ENCODE assay signal across 1 cellular context in the genomic region with DNA sequence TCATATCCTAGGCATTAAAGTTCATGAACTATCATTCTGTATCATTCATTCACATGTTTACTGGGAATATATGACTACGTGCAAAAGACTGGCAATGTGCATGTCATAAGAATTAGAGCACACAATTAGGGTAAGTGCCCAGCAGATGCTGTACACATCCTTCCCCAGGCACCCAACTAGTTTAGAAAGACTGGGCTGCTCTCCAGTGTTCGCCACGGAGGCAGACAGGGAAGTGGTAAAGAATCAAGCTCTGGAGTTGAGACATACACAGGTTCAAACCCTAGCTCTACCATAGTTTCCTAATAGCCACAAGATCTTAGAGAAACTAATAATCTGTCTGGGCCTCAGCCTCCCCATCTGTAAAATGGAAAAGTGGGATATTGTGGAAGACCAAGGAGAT.
TF ChIP-seq lines count a peak whose summit lies in the region.

No MANE protein-coding gene starts in this region.

TF ChIP-seq in GM12878, 131 proteins besides CTCF, POLR2A, EP300 and RAD21:
- TF ChIP-seq SREBF2 (IDR thresholded peaks at IDR 0.05; ENCODE audit: low read length) (no peak), NFXL1 (IDR thresholded peaks at IDR 0.05; ENCODE audit: borderline replicate concordance) (no peak), EED (IDR thresholded peaks at IDR 0.05; ENCODE audit: low read depth) (no peak), ZNF217 (IDR thresholded peaks at IDR 0.05) (no peak), BRCA1 (IDR thresholded peaks at IDR 0.05; ENCODE audit: low read depth, low read length) (no peak), SMARCA5 (IDR thresholded peaks at IDR 0.05) (no peak), STAT1 (conservative IDR thresholded peaks at IDR 0.05) (no peak), ZSCAN29 (IDR thresholded peaks at IDR 0.05) (no peak), RAD51 (IDR thresholded peaks at IDR 0.05) (no peak), RFX5 (IDR thresholded peaks at IDR 0.05; ENCODE audit: low read depth, low read length) (no peak), PML (IDR thresholded peaks at IDR 0.05; ENCODE audit: low read length) (no peak), MEF2B (IDR thresholded peaks at IDR 0.05; ENCODE audit: partially characterized antibody, poor library complexity, severe bottlenecking) (no peak), SIN3A (IDR thresholded peaks at IDR 0.05; ENCODE audit: low read depth, low read length) (no peak)
- TF ChIP-seq, protein P1, sequence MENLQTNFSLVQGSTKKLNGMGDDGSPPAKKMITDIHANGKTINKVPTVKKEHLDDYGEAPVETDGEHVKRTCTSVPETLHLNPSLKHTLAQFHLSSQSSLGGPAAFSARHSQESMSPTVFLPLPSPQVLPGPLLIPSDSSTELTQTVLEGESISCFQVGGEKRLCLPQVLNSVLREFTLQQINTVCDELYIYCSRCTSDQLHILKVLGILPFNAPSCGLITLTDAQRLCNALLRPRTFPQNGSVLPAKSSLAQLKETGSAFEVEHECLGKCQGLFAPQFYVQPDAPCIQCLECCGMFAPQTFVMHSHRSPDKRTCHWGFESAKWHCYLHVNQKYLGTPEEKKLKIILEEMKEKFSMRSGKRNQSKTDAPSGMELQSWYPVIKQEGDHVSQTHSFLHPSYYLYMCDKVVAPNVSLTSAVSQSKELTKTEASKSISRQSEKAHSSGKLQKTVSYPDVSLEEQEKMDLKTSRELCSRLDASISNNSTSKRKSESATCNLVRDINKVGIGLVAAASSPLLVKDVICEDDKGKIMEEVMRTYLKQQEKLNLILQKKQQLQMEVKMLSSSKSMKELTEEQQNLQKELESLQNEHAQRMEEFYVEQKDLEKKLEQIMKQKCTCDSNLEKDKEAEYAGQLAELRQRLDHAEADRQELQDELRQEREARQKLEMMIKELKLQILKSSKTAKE (IDR thresholded peaks at IDR 0.05; ENCODE audit: low read depth, poor library complexity, severe bottlenecking) = no peak
- TF ChIP-seq, protein P2, sequence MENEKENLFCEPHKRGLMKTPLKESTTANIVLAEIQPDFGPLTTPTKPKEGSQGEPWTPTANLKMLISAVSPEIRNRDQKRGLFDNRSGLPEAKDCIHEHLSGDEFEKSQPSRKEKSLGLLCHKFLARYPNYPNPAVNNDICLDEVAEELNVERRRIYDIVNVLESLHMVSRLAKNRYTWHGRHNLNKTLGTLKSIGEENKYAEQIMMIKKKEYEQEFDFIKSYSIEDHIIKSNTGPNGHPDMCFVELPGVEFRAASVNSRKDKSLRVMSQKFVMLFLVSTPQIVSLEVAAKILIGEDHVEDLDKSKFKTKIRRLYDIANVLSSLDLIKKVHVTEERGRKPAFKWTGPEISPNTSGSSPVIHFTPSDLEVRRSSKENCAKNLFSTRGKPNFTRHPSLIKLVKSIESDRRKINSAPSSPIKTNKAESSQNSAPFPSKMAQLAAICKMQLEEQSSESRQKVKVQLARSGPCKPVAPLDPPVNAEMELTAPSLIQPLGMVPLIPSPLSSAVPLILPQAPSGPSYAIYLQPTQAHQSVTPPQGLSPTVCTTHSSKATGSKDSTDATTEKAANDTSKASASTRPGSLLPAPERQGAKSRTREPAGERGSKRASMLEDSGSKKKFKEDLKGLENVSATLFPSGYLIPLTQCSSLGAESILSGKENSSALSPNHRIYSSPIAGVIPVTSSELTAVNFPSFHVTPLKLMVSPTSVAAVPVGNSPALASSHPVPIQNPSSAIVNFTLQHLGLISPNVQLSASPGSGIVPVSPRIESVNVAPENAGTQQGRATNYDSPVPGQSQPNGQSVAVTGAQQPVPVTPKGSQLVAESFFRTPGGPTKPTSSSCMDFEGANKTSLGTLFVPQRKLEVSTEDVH (IDR thresholded peaks at IDR 0.05; ENCODE audit: low read depth, partially characterized antibody) = no peak
- TF ChIP-seq, protein P3, sequence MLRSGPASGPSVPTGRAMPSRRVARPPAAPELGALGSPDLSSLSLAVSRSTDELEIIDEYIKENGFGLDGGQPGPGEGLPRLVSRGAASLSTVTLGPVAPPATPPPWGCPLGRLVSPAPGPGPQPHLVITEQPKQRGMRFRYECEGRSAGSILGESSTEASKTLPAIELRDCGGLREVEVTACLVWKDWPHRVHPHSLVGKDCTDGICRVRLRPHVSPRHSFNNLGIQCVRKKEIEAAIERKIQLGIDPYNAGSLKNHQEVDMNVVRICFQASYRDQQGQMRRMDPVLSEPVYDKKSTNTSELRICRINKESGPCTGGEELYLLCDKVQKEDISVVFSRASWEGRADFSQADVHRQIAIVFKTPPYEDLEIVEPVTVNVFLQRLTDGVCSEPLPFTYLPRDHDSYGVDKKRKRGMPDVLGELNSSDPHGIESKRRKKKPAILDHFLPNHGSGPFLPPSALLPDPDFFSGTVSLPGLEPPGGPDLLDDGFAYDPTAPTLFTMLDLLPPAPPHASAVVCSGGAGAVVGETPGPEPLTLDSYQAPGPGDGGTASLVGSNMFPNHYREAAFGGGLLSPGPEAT (IDR thresholded peaks at IDR 0.05; ENCODE audit: low read depth) = no peak
